6 cellular contexts compared by ENCODE assay signal in the genomic region with DNA sequence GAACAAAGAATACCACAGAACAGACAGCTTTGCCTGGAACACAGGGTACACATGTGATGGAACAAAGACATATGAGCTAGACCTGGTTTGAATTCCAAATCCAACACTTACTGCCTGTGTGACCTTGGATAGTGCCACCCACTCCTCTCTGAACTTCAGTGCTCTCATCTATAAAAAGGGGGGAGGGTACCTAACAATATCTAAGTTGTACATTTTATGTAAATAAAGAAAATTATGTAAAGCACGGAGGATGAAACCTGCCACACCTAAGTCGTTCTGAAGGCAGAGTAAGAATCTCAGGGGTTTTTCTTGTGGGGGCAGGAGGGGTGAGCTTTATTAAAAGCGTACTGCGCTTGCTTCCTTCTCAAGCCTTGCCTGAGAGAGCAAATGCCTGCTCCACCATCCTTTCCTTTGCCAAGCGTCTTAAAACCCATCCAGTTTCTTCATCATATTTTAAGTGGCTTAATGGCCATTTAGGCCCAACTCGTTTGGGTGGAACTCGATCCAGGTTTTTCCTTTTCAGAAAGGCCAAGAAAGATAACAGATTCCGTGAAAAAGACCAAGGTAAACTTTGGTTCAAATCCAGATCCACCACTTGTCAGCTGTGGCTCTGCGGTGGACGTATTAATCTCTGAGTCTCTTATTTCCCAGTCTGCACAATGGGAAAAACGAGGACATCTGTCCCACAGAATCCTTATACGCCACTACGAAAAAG. TPM values are rescaled to one million over a fixed set of nuclear protein-coding genes. Genes with fewer than 3 reads are reported as not detected.
DNase-seq lines count a peak whose midpoint lies in the region; ATAC-seq and TF ChIP-seq lines count a peak whose summit lies in the region.

No MANE protein-coding gene starts in this region.

- peaks cover 0 to 43% (median 17%) of the 10 kb centered on the region in 9 donors for H3K36me3 ChIP-seq in heart left ventricle

- H3K4me3 ChIP-seq in heart left ventricle, result peak overlapping the region; percentile 71 to 100 (median 90)
- peak overlapping the region; percentile 96 for H3K4me3 ChIP-seq in fibroblast of villous mesenchyme (ENCODE audit: low read depth, low read length)

- 1 to 5% (median 2%) methylated on average over 13 of the region's 13 CpGs for WGBS in heart left ventricle, 4 donors

- H3K4me1 ChIP-seq in heart left ventricle, result peaks cover 12 to 57% (median 45%) of the 10 kb centered on the region in 12 donors

- TF ChIP-seq POLR2A in heart left ventricle (IDR thresholded peaks at IDR 0.05), result no peak

- peak overlapping the region in 11 of 12 donors; percentile 81 to 95 (median 92) for H3K27ac ChIP-seq in heart left ventricle

- peaks cover 0 to 13% (median 3%) of the 10 kb centered on the region in 12 donors for H3K9me3 ChIP-seq in heart left ventricle

- intact Hi-C loops in heart left ventricle (cut with DNase I) (loop anchor here in 3 of 10 donors (2.0 to 5.0 kb wide), 4 partner anchors 31 to 52 kb away; partner anchors contain the start of genes IFI27L2 (in 2 of the 3) and IFI27 (in 1 of the 3)), cardiac septum (cut with DNase I) (loop anchor here (5.0 kb wide), 1 partner anchor 47 kb away; the partner anchor contains the start of gene IFI27L2)

- TF ChIP-seq CTCF in heart left ventricle (IDR thresholded peaks at IDR 0.05) (no peak), fibroblast of villous mesenchyme (IDR thresholded peaks at IDR 0.05; ENCODE audit: insufficient read depth, low read depth, low read length) (no peak)

- no peak for ATAC-seq in heart left ventricle

- H3K27me3 ChIP-seq in heart left ventricle, result no peaks in the 10 kb centered on the region

- DNase-seq in heart left ventricle (no peak), cardiac septum (ENCODE audit: low spot score) (no peak), fibroblast of villous mesenchyme (ENCODE audit: low read depth) (peak; percentile 14), superior temporal gyrus (ENCODE audit: extremely low spot score) (peak; percentile 45), SKM-1 treated with dmso at 0.1 percent for 144 hours (lab: John Stamatoyannopoulos, UW; ENCODE audit: unreplicated experiment) (no peak), OCI-M2 (lab: John Stamatoyannopoulos, UW; ENCODE audit: unreplicated experiment) (no peak)

RNA-seq across cellular contexts. Expression of gene DDX24, which starts 1.0 kb away (rescaled TPM):
- total RNA-seq in heart left ventricle (100 to 1,000 TPM; 161 to 268 (median 209) TPM), cardiac septum (245 TPM), fibroblast of villous mesenchyme (92.1 and 128 TPM in 2 replicates)
- 100 to 1,000 TPM; 113 to 123 TPM for polyA plus RNA-seq in heart left ventricle

RNA-seq across cellular contexts. Expression of gene IFI27L1, which starts 1.1 kb away (rescaled TPM):
- total RNA-seq in heart left ventricle, result 10 to 100 TPM in 7 of 9 donors, 1 to 10 TPM in 2; 8.9 to 30.8 (median 16.0) TPM
- 10 to 100 TPM; 19.4 to 45.0 TPM for polyA plus RNA-seq in heart left ventricle
- 9.3 TPM for total RNA-seq in cardiac septum
- 9.9 and 15.8 TPM in 2 replicates for total RNA-seq in fibroblast of villous mesenchyme

RNA-seq across cellular contexts. Expression of gene IFI27, which starts 30.5 kb away (rescaled TPM):
- total RNA-seq in heart left ventricle (100 to 1,000 TPM; 135 to 458 (median 177) TPM), cardiac septum (147 TPM), fibroblast of villous mesenchyme (51.4 and 103 TPM in 2 replicates)
- 100 to 1,000 TPM; 446 to 469 TPM for polyA plus RNA-seq in heart left ventricle

RNA-seq across cellular contexts. Expression of gene IFI27L2, which starts 49.4 kb away (rescaled TPM):
- 100 to 1,000 TPM in 1 of 9 donors, 10 to 100 TPM in 8; 44.8 to 102 (median 61.4) TPM for total RNA-seq in heart left ventricle
- polyA plus RNA-seq in heart left ventricle, result 10 to 100 TPM; 68.9 to 71.3 TPM
- total RNA-seq in cardiac septum, result 93.0 TPM
- 94.1 and 102 TPM in 2 replicates for total RNA-seq in fibroblast of villous mesenchyme

RNA-seq across cellular contexts. Expression of gene OTUB2, which starts 53.9 kb away (rescaled TPM):
- total RNA-seq in heart left ventricle, result under 1 TPM; 0.09 to 0.60 (median 0.38) TPM
- polyA plus RNA-seq in heart left ventricle, result under 1 TPM; 0.19 to 0.50 TPM
- 0.30 TPM for total RNA-seq in cardiac septum
- total RNA-seq in fibroblast of villous mesenchyme, result 0.97 and 1.3 TPM in 2 replicates

Comparison
In these comparisons a context has a peak if more than half of its experiments do, and no peak if none do; other contexts are left out.
1. DNase-seq: peak in fibroblast of villous mesenchyme (single experiment) and superior temporal gyrus (single experiment); none in heart left ventricle (0 of 5), cardiac septum (single experiment), SKM-1 treated with dmso at 0.1 percent for 144 hours (single experiment) and OCI-M2 (single experiment).